8 cellular contexts compared by ENCODE assay signal in the genomic region with DNA sequence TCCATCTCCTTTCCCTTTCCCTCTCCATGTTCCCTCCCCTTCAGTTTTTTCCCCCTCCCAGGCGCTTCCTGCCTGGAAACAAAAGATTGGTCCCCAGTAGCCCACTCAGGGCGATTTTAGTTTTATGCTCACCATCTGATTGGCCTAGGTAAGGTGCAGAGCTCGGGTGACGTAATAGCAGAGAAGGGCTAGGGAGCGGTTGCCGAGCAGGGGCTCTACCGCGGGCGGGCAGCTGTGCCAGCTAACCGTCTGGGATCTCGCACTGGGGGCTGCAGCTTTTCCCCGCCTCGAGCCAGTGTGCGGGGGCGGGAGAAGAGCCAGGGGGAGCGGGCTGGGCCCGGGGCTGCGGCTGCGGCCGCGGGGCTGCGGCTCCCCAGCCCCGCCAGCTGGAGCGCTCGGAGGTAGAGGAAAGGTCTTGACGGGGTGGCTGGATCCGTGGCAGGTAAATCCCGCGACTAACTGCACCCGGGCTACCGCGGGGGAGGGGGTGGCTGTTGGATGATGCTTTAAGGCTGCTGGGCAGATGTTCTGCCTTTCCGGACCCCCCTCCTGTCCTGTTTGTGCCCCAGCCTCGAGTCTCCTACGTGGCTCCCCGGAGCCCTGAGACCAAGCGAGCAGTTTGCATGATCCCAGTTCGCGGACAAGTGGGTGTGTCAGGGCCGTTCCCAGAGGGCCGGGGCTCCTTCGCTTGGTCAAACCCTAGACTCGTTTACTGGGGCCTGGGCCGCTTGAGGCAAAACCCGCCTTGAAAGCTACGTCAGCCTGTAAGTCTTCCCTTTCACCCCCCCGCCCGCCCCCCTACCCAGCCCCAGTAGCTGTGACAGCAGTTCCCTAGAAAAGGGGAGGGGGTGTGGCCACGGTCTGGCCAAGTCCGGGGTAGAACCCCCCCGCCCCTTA. TPM values are rescaled to one million over a fixed set of nuclear protein-coding genes. Genes with fewer than 3 reads are reported as not detected.
DNase-seq lines count a peak whose midpoint lies in the region; ATAC-seq and TF ChIP-seq lines count a peak whose summit lies in the region.

Gene PAK3 (plus strand): TSS at position 218 of the 897 bp plus-strand sequence. CDS start 26,913 bp downstream, outside the sequence.

- ATAC-seq in HG03175 (IDR thresholded peaks at IDR 0.05; ENCODE audit: unreplicated experiment) (peak; percentile 45), body of pancreas (peak; percentile 93), sciatic nerve (peak; percentile 91)

- 0% methylated on average over 3 to 45 of the region's 51 CpGs for WGBS in body of pancreas, 2 donors

- H3K27me3 ChIP-seq in Peyer's patch (no peaks in the 10 kb centered on the region), body of pancreas (no peaks in the 10 kb centered on the region), PC-9 (ENCODE audit: insufficient read depth, low read depth) (peaks cover 15% of the 10 kb centered on the region; the same call in 1 of the 2 replicates)

- H3K36me3 ChIP-seq in Peyer's patch (no peaks in the 10 kb centered on the region), body of pancreas (replicated peaks in 1 of 2; ENCODE audit: insufficient read depth in 1 of 2, low read depth in 2 of 2) (no peaks in the 10 kb centered on the region), PC-9 (ENCODE audit: low read depth) (no peaks in the 10 kb centered on the region)

- H4K20me1 ChIP-seq in PC-9 (ENCODE audit: insufficient read depth) = no peaks in the 10 kb centered on the region

- no peaks in the 10 kb centered on the region for H3K9me2 ChIP-seq in PC-9 (ENCODE audit: insufficient read depth)

- CTCF ChIA-PET in PC-9 (lab: Charles Lee) = no interaction called here

- H3K4me1 ChIP-seq in Peyer's patch (no peaks in the 10 kb centered on the region), body of pancreas (peaks cover 21% of the 10 kb centered on the region), PC-9 (replicated peaks; ENCODE audit: insufficient read depth) (no peaks in the 10 kb centered on the region)

- H3K4me2 ChIP-seq in PC-9 = no peak within 1 kb of the TSS

- H3K27ac ChIP-seq in Peyer's patch (peak within 1 kb of the TSS in 2 of 4 donors; percentile 9 to 38), body of pancreas (peak within 1 kb of the TSS; percentile 81 to 93 (median 90)), PC-9 (no peak within 1 kb of the TSS)

- TF ChIP-seq CTCF in Peyer's patch (IDR thresholded peaks at IDR 0.05) (no peak), body of pancreas (IDR thresholded peaks at IDR 0.05) (no peak), PC-9 (conservative IDR thresholded peaks at IDR 0.05) (no peak)

- H3K79me2 ChIP-seq in PC-9 (ENCODE audit: low read depth) = no peaks in the 10 kb centered on the region

- peak within 1 kb of the TSS; percentile 35 to 54 (median 46) for H3K4me3 ChIP-seq in Peyer's patch
- peak within 1 kb of the TSS; percentile 34 to 77 for H3K4me3 ChIP-seq in body of pancreas
- H3K4me3 ChIP-seq in iPS-18c (ENCODE audit: insufficient read depth, low read depth, low read length) = peak within 1 kb of the TSS; percentile 83
- no peak within 1 kb of the TSS for H3K4me3 ChIP-seq in PC-9

- BruUV-seq in PC-9 (replicated peaks; lab: Mats Ljungman, UMichigan) = no TSS peak

- H3F3A ChIP-seq in PC-9 (ENCODE audit: insufficient read depth, low read depth) = no peaks in the 10 kb centered on the region

- TF ChIP-seq POLR2A in Peyer's patch (IDR thresholded peaks at IDR 0.05) (no peak), body of pancreas (IDR thresholded peaks at IDR 0.05) (peak; percentile 45 to 85 (median 79))

- DNase-seq in ELR (ENCODE audit: low read depth) (peak; percentile 82), Peyer's patch (peak in 1 of 3 donors; percentile 50), body of pancreas (peak; percentile 71 to 86 (median 76)), sciatic nerve (ENCODE audit: low spot score) (peak; percentile 67), PC-9 (no peak)
- DNase-seq in stimulated activated CD8-positive, alpha-beta memory T cell treated with anti-CD3 and anti-CD28 coated beads, Interleukin-4, amount 100 ng/mL, for 48 hours = no peak

- intact Hi-C loops in body of pancreas (cut with DNase I) = no loop called here
- intact Hi-C loops in sciatic nerve (cut with DNase I) = no loop called here
- intact Hi-C loops in PC-9 (cut with micrococcal nuclease; ENCODE audit: unreplicated experiment) = loop anchor here (10.0 kb wide), 1 partner anchor 241 kb away; no protein-coding TSS in a partner anchor

- no peak within 1 kb of the TSS for H2AFZ ChIP-seq in PC-9

- H3K9me3 ChIP-seq in Peyer's patch (no peaks in the 10 kb centered on the region), body of pancreas (no peaks in the 10 kb centered on the region), iPS-18c (ENCODE audit: control insufficient read depth, insufficient read depth, low read length) (no peaks in the 10 kb centered on the region), PC-9 (ENCODE audit: insufficient read depth, low read depth) (no peaks in the 10 kb centered on the region)

- POLR2A ChIA-PET in PC-9 (lab: Charles Lee; ENCODE audit: unreplicated experiment) = no interaction called here

RNA-seq across cellular contexts. Expression of gene PAK3, which starts in this region (rescaled TPM):
- 1 to 10 TPM in 1 of 4 donors, under 1 TPM in 3; 0.13 to 8.3 (median 0.18) TPM for total RNA-seq in Peyer's patch
- total RNA-seq in body of pancreas = 10 to 100 TPM; 33.2 to 43.5 TPM
- 49.4 TPM for total RNA-seq in sciatic nerve
- total RNA-seq in PC-9 (2021) = not detected in 2 replicates

Comparison
In these comparisons a context has a peak if more than half of its experiments do, and no peak if none do; other contexts are left out.
1. DNase-seq: peak in ELR (single experiment), body of pancreas (4 of 4) and sciatic nerve (single experiment); none in PC-9 (0 of 2) and stimulated activated CD8-positive, alpha-beta memory T cell treated with anti-CD3 and anti-CD28 coated beads, Interleukin-4, amount 100 ng/mL, for 48 hours (single experiment).
2. POLR2A ChIP-seq: peak in body of pancreas (3 of 3); none in Peyer's patch (0 of 2).
3. Peak in every context shown above with its lines, with median percentiles within 50 percentile points of each other: ATAC-seq.